ENCODE assay signal across 31 cellular contexts in the genomic region with DNA sequence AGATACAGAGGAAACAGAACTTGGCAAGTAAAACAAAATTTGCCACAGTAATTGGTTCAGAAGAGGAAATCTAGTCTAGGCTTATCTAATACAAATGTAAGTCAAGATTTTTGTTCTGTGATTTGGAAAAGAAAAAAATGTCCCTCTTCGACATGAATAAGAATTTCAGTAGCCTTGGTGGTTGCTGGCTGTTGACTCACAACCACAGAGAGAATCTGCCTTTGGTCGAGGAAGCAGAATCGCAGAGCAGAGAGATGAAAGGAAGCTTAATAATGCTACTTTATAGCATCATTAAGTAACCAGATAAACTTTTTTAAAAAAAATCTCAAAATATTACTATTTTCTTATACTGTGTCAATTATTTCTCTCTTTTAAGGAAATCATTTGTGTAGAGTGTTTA.
DNase-seq lines count a peak whose midpoint lies in the region; ATAC-seq and TF ChIP-seq lines count a peak whose summit lies in the region.
"Had no signal": no experiment of that assay in that cellular context is flagged by ENCODE, and none has a peak within 500 bp of the region (broad histone marks: within the 10 kb centered on the region; RNA-seq: fewer than 3 reads in every experiment).

No MANE protein-coding gene starts in this region.

- H3K4me1 ChIP-seq in uterus, result no peaks in the 10 kb centered on the region
- H3K4me1 ChIP-seq: Caco-2 had no signal

- DNase-seq in natural killer cell (no peak), LHCN-M2 (ENCODE audit: low read depth) (peak; percentile 76), foreskin fibroblast (no peak), GDM1 (lab: John Stamatoyannopoulos, UW) (no peak), GOT3 (lab: John Stamatoyannopoulos, UW) (no peak), uterus (no peak)
- DNase-seq in natural killer cell treated with Interleukin-12 subunit alpha and Interleukin-12 subunit beta and Interleukin-15 and Interleukin-18, amount 100 ng/mL, for 72 hours (ENCODE audit: low spot score), result no peak
- DNase-seq in effector memory CD8-positive, alpha-beta T cell, result no peak
- DNase-seq: ACHN; Caco-2; CD4-positive, alpha-beta memory T cell; DMS 273 treated with DMSO at 0.1 percent for 48 hours; DMS79; GM23248; H9; NCI-H1092; NCI-H1417 treated with DMSO at 0.1 percent for 48 hours; NCI-H1694 treated with DMSO at 0.1 percent for 48 hours; NCI-H2081 treated with DMSO at 0.1 percent for 48 hours; NCI-H2171; NCI-H226; NCI-H510A; NCI-H69; SIG-M5 had no signal

- TF ChIP-seq CTCF in natural killer cell (IDR thresholded peaks at IDR 0.05) (no peak), foreskin fibroblast (IDR thresholded peaks at IDR 0.05; ENCODE audit: low read depth, low read length) (no peak), uterus (IDR thresholded peaks at IDR 0.05) (no peak)

- ATAC-seq in natural killer cell, result peak in 1 of 3 donors; percentile 50
- no peak for ATAC-seq in natural killer cell treated with Interleukin-12 subunit alpha and Interleukin-12 subunit beta and Interleukin-15 and Interleukin-18, amount 100 ng/mL, for 72 hours
- peak; percentile 36 for ATAC-seq in effector memory CD8-positive, alpha-beta T cell (replicated peaks)
- ATAC-seq: GM12878, Panc1 had no signal

- H3K27me3 ChIP-seq in uterus, result no peaks in the 10 kb centered on the region
- H3K27me3 ChIP-seq: BLaER1 had no signal

- H3K9me3 Mint-ChIP-seq in natural killer cell, result peaks cover 4 to 7% of the 10 kb centered on the region in 2 donors
- peaks cover 4% of the 10 kb centered on the region for H3K9me3 Mint-ChIP-seq in natural killer cell treated with Interleukin-12 subunit alpha and Interleukin-12 subunit beta and Interleukin-15 and Interleukin-18, amount 100 ng/mL, for 72 hours
- peaks cover 0 to 8% of the 10 kb centered on the region in 2 donors for H3K9me3 Mint-ChIP-seq in effector memory CD8-positive, alpha-beta T cell

- TF ChIP-seq POLR2A in uterus (IDR thresholded peaks at IDR 0.05), result no peak

- H3K4me1 Mint-ChIP-seq in natural killer cell, result peaks cover 9 to 10% of the 10 kb centered on the region in 2 donors
- peaks cover 0 to 4% of the 10 kb centered on the region in 2 donors for H3K4me1 Mint-ChIP-seq in natural killer cell treated with Interleukin-12 subunit alpha and Interleukin-12 subunit beta and Interleukin-15 and Interleukin-18, amount 100 ng/mL, for 72 hours (ENCODE audit: low read depth in 2 of 2)
- peaks cover 0 to 1% of the 10 kb centered on the region in 2 donors for H3K4me1 Mint-ChIP-seq in effector memory CD8-positive, alpha-beta T cell (ENCODE audit: low read depth in 2 of 2)
- H3K4me1 Mint-ChIP-seq: CD4-positive, alpha-beta memory T cell; H9 had no signal

- H3K4me3 ChIP-seq in foreskin fibroblast (ENCODE audit: low read depth in 1 of 2, low read length in 2 of 2) (no peak overlapping the region), uterus (no peak overlapping the region)
- H3K4me3 ChIP-seq: BLaER1, GM12878, GM23248, SK-N-MC had no signal

- no peaks in the 10 kb centered on the region for H3K36me3 ChIP-seq in uterus
- H3K36me3 ChIP-seq: BLaER1 had no signal

- peak overlapping the region; percentile 37 to 61 for H3K27ac Mint-ChIP-seq in natural killer cell
- no peak overlapping the region for H3K27ac Mint-ChIP-seq in natural killer cell treated with Interleukin-12 subunit alpha and Interleukin-12 subunit beta and Interleukin-15 and Interleukin-18, amount 100 ng/mL, for 72 hours
- no peak overlapping the region for H3K27ac Mint-ChIP-seq in effector memory CD8-positive, alpha-beta T cell
- H3K27ac Mint-ChIP-seq: CD4-positive, alpha-beta memory T cell; H9; IgD-negative memory B cell had no signal

- no peak overlapping the region for H3K4me3 Mint-ChIP-seq in natural killer cell
- no peak overlapping the region for H3K4me3 Mint-ChIP-seq in natural killer cell treated with Interleukin-12 subunit alpha and Interleukin-12 subunit beta and Interleukin-15 and Interleukin-18, amount 100 ng/mL, for 72 hours
- H3K4me3 Mint-ChIP-seq in effector memory CD8-positive, alpha-beta T cell, result no peak overlapping the region
- H3K4me3 Mint-ChIP-seq: CD4-positive, alpha-beta memory T cell; H9; IgD-negative memory B cell had no signal

- H3K27ac ChIP-seq in uterus, result no peak overlapping the region
- H3K27ac ChIP-seq: 22Rv1, BLaER1, GM23248, KMS-11, SK-N-MC had no signal

- no peaks in the 10 kb centered on the region for H3K9me3 ChIP-seq in uterus
- H3K9me3 ChIP-seq: BLaER1, Caco-2 had no signal

- intact Hi-C loops in natural killer cell (cut with micrococcal nuclease) (no loop called here), uterus (cut with DNase I; ENCODE audit: low total_unique reads) (no loop called here)

- H3K36me3 Mint-ChIP-seq in natural killer cell, result no peaks in the 10 kb centered on the region
- H3K36me3 Mint-ChIP-seq in natural killer cell treated with Interleukin-12 subunit alpha and Interleukin-12 subunit beta and Interleukin-15 and Interleukin-18, amount 100 ng/mL, for 72 hours, result no peaks in the 10 kb centered on the region
- no peaks in the 10 kb centered on the region for H3K36me3 Mint-ChIP-seq in effector memory CD8-positive, alpha-beta T cell (ENCODE audit: insufficient read depth)
- H3K36me3 Mint-ChIP-seq: CD4-positive, alpha-beta memory T cell; IgD-negative memory B cell had no signal

- H3K27me3 Mint-ChIP-seq in natural killer cell (ENCODE audit: low read depth in 2 of 2), result no peaks in the 10 kb centered on the region
- H3K27me3 Mint-ChIP-seq in natural killer cell treated with Interleukin-12 subunit alpha and Interleukin-12 subunit beta and Interleukin-15 and Interleukin-18, amount 100 ng/mL, for 72 hours, result no peaks in the 10 kb centered on the region
- H3K27me3 Mint-ChIP-seq in effector memory CD8-positive, alpha-beta T cell, result no peaks in the 10 kb centered on the region
- H3K27me3 Mint-ChIP-seq: CD4-positive, alpha-beta memory T cell; IgD-negative memory B cell had no signal

Comparison
In these comparisons a context has a peak if more than half of its experiments do, and no peak if none do; other contexts are left out.
1. H3K27ac Mint-ChIP-seq: peak in natural killer cell (2 of 2); none in natural killer cell treated with Interleukin-12 subunit alpha and Interleukin-12 subunit beta and Interleukin-15 and Interleukin-18, amount 100 ng/mL, for 72 hours (0 of 2) and effector memory CD8-positive, alpha-beta T cell (0 of 2).